In the genomic region with DNA sequence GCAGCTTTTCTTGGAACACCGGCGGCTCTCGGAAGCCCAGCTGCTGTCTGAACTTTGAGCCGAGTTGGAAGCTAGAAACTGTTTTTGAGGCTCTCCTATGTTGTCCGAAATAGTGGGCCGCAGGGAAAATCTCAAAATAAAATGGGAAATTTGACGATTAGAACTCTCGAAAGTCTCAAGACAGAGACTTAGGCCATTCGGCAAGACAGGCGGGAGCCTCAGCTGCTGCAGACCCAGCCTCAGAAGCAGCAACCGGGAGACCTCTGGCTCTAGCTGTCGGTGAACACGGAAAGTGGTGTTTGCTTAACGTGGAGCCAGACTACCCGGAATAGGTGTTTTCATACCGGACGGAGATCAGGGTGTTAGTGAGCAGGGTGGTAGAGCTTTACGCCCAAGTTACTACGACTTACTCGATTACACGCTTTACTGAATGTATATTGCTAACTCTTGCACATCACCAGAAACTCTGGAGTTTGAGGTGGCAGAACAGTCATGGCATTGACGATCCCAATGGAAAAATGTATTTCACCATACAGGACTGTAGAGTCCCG, we compare ENCODE assay signal across 8 cellular contexts. TPM values are rescaled to one million over a fixed set of nuclear protein-coding genes. Genes with fewer than 3 reads are reported as not detected.
A peak's percentile ranks its signal among the peaks of the same experiment; 100 is the strongest.
DNase-seq lines count a peak whose midpoint lies in the region; ATAC-seq, FAIRE-seq and TF ChIP-seq lines count a peak whose summit lies in the region.

No MANE protein-coding gene starts in this region.

- H3K36me3 ChIP-seq in astrocyte (ENCODE audit: insufficient read depth, low read length) (peaks cover 27% of the 10 kb centered on the region), kidney epithelial cell (ENCODE audit: control insufficient read depth, insufficient read depth, low read length) (peaks cover 3% of the 10 kb centered on the region), thymus (ENCODE audit: control insufficient read depth, insufficient read depth) (peaks cover 47% of the 10 kb centered on the region)

- H3K4me3 ChIP-seq in astrocyte (ENCODE audit: insufficient read depth, low read depth, low read length) (peak overlapping the region; percentile 80), kidney epithelial cell (ENCODE audit: low read depth, low read length) (peak overlapping the region; percentile 83), thymus (ENCODE audit: low read length) (peak overlapping the region; percentile 83)

- peak; percentile 12 for ATAC-seq in HG03066 (IDR thresholded peaks at IDR 0.05; ENCODE audit: low read depth, unreplicated experiment)
- ATAC-seq in HG03571 (IDR thresholded peaks at IDR 0.05; ENCODE audit: unreplicated experiment), result no peak

- peaks cover 25% of the 10 kb centered on the region for H4K20me1 ChIP-seq in astrocyte (ENCODE audit: insufficient read depth, low read length)

- H3K9me3 Mint-ChIP-seq in astrocyte (ENCODE audit: unreplicated experiment), result no peaks in the 10 kb centered on the region

- H3K4me3 Mint-ChIP-seq in astrocyte (ENCODE audit: unreplicated experiment), result peak overlapping the region; percentile 93

- peak overlapping the region; percentile 74 for H2AFZ ChIP-seq in astrocyte (ENCODE audit: low read depth, low read length)

- peaks cover 7% of the 10 kb centered on the region for H3K36me3 Mint-ChIP-seq in astrocyte (ENCODE audit: low read depth, unreplicated experiment)

- no peak for TF ChIP-seq CTCF in GM10266 (IDR thresholded peaks at IDR 0.05; ENCODE audit: control insufficient read depth, insufficient read depth, low read depth, missing control alignments)
- no peak for TF ChIP-seq CTCF in astrocyte (IDR thresholded peaks at IDR 0.05; ENCODE audit: insufficient read depth, low read depth, low read length)
- TF ChIP-seq CTCF in kidney epithelial cell (IDR thresholded peaks at IDR 0.05; ENCODE audit: insufficient read depth, low read length, poor library complexity, severe bottlenecking), result no peak

- H3K9ac ChIP-seq in astrocyte (ENCODE audit: low read length), result peak overlapping the region; percentile 94

- H3K27me3 Mint-ChIP-seq in astrocyte (ENCODE audit: low read depth, unreplicated experiment), result no peaks in the 10 kb centered on the region

- peak; percentile 28 for DNase-seq in GM10266 (ENCODE audit: extremely low spot score)
- DNase-seq in astrocyte (ENCODE audit: low read depth), result peak; percentile 10
- DNase-seq in kidney epithelial cell (ENCODE audit: low read depth), result no peak
- no peak for DNase-seq in AML-193 (lab: John Stamatoyannopoulos, UW)
- no peak for DNase-seq in activated CD4-positive, alpha-beta T cell treated with anti-CD3 and anti-CD28 coated beads for 1 hour

- H3K27me3 ChIP-seq in astrocyte (ENCODE audit: insufficient read depth, low read length) (no peaks in the 10 kb centered on the region), kidney epithelial cell (ENCODE audit: control insufficient read depth, insufficient read depth, low read length) (no peaks in the 10 kb centered on the region), thymus (ENCODE audit: control insufficient read depth, insufficient read depth) (no peaks in the 10 kb centered on the region)

- H3K4me1 ChIP-seq in astrocyte (ENCODE audit: insufficient read depth, low read length), result peaks cover 16% of the 10 kb centered on the region
- H3K4me1 ChIP-seq in thymus (ENCODE audit: control insufficient read depth, insufficient read depth, low read length), result no peaks in the 10 kb centered on the region

- H3K79me2 ChIP-seq in astrocyte (ENCODE audit: insufficient read depth, low read length), result peaks cover 17% of the 10 kb centered on the region

- WGBS in thymus, result 10% methylated on average over 23 of the region's 23 CpGs

- FAIRE-seq in astrocyte (lab: Jason Lieb, UNC), result no peak

- peak overlapping the region; percentile 97 for H3K4me2 ChIP-seq in astrocyte (ENCODE audit: low read length)

- H3K9me3 ChIP-seq in astrocyte (ENCODE audit: insufficient read depth, low read depth, low read length), result no peaks in the 10 kb centered on the region
- H3K9me3 ChIP-seq in thymus (ENCODE audit: control insufficient read depth), result no peaks in the 10 kb centered on the region

- peak overlapping the region; percentile 87 for H3K27ac Mint-ChIP-seq in astrocyte (ENCODE audit: unreplicated experiment)

- H3K27ac ChIP-seq in astrocyte (ENCODE audit: low read depth, low read length) (peak overlapping the region; percentile 89), thymus (ENCODE audit: low read depth) (peak overlapping the region; percentile 96)

- H3K4me1 Mint-ChIP-seq in astrocyte (ENCODE audit: low read depth, unreplicated experiment), result peaks cover 12% of the 10 kb centered on the region

RNA-seq across cellular contexts. Expression of a gene that starts 0.4 kb away (rescaled TPM):
- 76.5 and 80.8 TPM in 2 replicates for total RNA-seq in astrocyte
- 109 and 141 TPM in 2 replicates for total RNA-seq in kidney epithelial cell
- polyA plus RNA-seq in thymus, result 280 TPM

RNA-seq across cellular contexts. Expression of a gene that starts 21.9 kb away (rescaled TPM):
- total RNA-seq in astrocyte (4.9 and 5.1 TPM in 2 replicates), kidney epithelial cell (6.1 and 10.1 TPM in 2 replicates)
- polyA plus RNA-seq in thymus, result 77.9 TPM

RNA-seq across cellular contexts. Expression of a gene that starts 32.9 kb away (rescaled TPM):
- total RNA-seq in astrocyte (61.0 and 64.1 TPM in 2 replicates), kidney epithelial cell (108 and 119 TPM in 2 replicates)
- 99.0 TPM for polyA plus RNA-seq in thymus

Comparison
In these comparisons a context has a peak if more than half of its experiments do, and no peak if none do; other contexts are left out.
1. DNase-seq: peak in GM10266 (single experiment) and astrocyte (single experiment); none in kidney epithelial cell (single experiment), AML-193 (0 of 2) and activated CD4-positive, alpha-beta T cell treated with anti-CD3 and anti-CD28 coated beads for 1 hour (single experiment).
2. Peak in every context shown above with its lines, with median percentiles within 50 percentile points of each other: H3K4me3 ChIP-seq.